ENCODE assay signal across 20 cellular contexts in genomic region chr2:140892429-140892828, GRCh38.
DNase-seq lines count a peak whose midpoint lies in the region; ATAC-seq, FAIRE-seq and TF ChIP-seq lines count a peak whose summit lies in the region.
"Had no signal": no experiment of that assay in that cellular context is flagged by ENCODE, and none has a peak within 500 bp of the region (broad histone marks: within the 10 kb centered on the region; RNA-seq: fewer than 3 reads in every experiment).

No MANE protein-coding gene starts in this region.

- peaks cover 13% of the 10 kb centered on the region for H3K4me1 Mint-ChIP-seq in Calu3 (ENCODE audit: low read depth, unreplicated experiment)

- TF ChIP-seq CTCF in PC-3 (conservative IDR thresholded peaks at IDR 0.05; ENCODE audit: low read depth, low read length) (no peak), bronchial epithelial cell (IDR thresholded peaks at IDR 0.05; ENCODE audit: insufficient read depth, low read length, severe bottlenecking) (no peak), foreskin keratinocyte (conservative IDR thresholded peaks at IDR 0.05) (no peak), Calu3 (IDR thresholded peaks at IDR 0.05; ENCODE audit: unreplicated experiment) (no peak)

- no peaks in the 10 kb centered on the region for H3K36me3 Mint-ChIP-seq in Calu3 (ENCODE audit: insufficient read depth, unreplicated experiment)

- CTCF ChIA-PET in PC-3 (lab: Charles Lee) (no interaction called here), Calu3 (lab: Charles Lee) (no interaction called here)

- intact Hi-C loops in PC-3 (cut with micrococcal nuclease) (no loop called here), Calu3 (cut with micrococcal nuclease; ENCODE audit: unreplicated experiment) (no loop called here)

- 0 out of 2 replicates have a peak overlapping the region, but pooled peaks have one; percentile 59 for H3K27ac ChIP-seq in PC-3 (ENCODE audit: low read length)
- no peak overlapping the region for H3K27ac ChIP-seq in foreskin keratinocyte
- H3K27ac ChIP-seq: BLaER1 had no signal

- peaks cover 6% of the 10 kb centered on the region for H3K9me3 Mint-ChIP-seq in Calu3 (ENCODE audit: low read depth, unreplicated experiment)

- no peaks in the 10 kb centered on the region for H3K9me3 ChIP-seq in PC-3 (ENCODE audit: low read length)
- H3K9me3 ChIP-seq: BLaER1, Caco-2 had no signal

- BruUV-seq in PC-3 (replicated peaks; lab: Mats Ljungman, UMichigan): no TSS peak
- no TSS peak for BruUV-seq in Calu3 (replicated peaks; lab: Mats Ljungman, UMichigan)

- H3F3A ChIP-seq in PC-3 (ENCODE audit: low read length, unreplicated experiment): peaks cover 7% of the 10 kb centered on the region

- DNase-seq in EL (peak; percentile 10), PC-3 (peak; percentile 35), bronchial epithelial cell (ENCODE audit: low read depth) (peak; percentile 29), foreskin keratinocyte (peak in 1 of 2 donors; percentile 62), HuH-7.5 (ENCODE audit: low spot score) (no peak), NCI-H146 (lab: John Stamatoyannopoulos, UW) (no peak), Calu3 (no peak)
- no peak for DNase-seq in activated effector memory CD4-positive, alpha-beta T cell treated with anti-CD3 and anti-CD28 coated beads, Interleukin-2, amount 50 U/mL, for 16 hours
- DNase-seq: Caco-2; CD4-positive, alpha-beta T cell; GOT3; KG1; NCI-H1105 treated with DMSO at 0.1 percent for 48 hours; NCI-H1694 treated with DMSO at 0.1 percent for 48 hours; NCI-H2081 treated with DMSO at 0.1 percent for 48 hours; NCI-H446; SHP77 had no signal

- H3K9ac ChIP-seq in PC-3 (ENCODE audit: low read length): no peak overlapping the region
- H3K9ac ChIP-seq: BLaER1 had no signal

- no peaks in the 10 kb centered on the region for H3K79me2 ChIP-seq in PC-3 (ENCODE audit: low read length)

- FAIRE-seq in bronchial epithelial cell (lab: Jason Lieb, UNC): no peak
- FAIRE-seq: GM19239, HepG2 had no signal

- H3K36me3 ChIP-seq in PC-3 (ENCODE audit: low read depth, low read length): no peaks in the 10 kb centered on the region
- H3K36me3 ChIP-seq in bronchial epithelial cell (ENCODE audit: control insufficient read depth, insufficient read depth, low read length): no peaks in the 10 kb centered on the region
- H3K36me3 ChIP-seq: BLaER1 had no signal

- H3K9me2 ChIP-seq in PC-3 (replicated peaks; ENCODE audit: low read length): no peaks in the 10 kb centered on the region

- no peak overlapping the region for H3K4me3 ChIP-seq in PC-3 (ENCODE audit: low read length)
- no peak overlapping the region for H3K4me3 ChIP-seq in bronchial epithelial cell (ENCODE audit: low read depth, low read length)
- H3K4me3 ChIP-seq: BLaER1 had no signal

- H4K20me1 ChIP-seq in PC-3 (ENCODE audit: low read length): no peaks in the 10 kb centered on the region
- H4K20me1 ChIP-seq: BLaER1 had no signal

- no peak overlapping the region for H3K4me3 Mint-ChIP-seq in Calu3 (ENCODE audit: low read depth, unreplicated experiment)
- H3K4me3 Mint-ChIP-seq: CD4-positive, alpha-beta T cell had no signal

- H3K4me1 ChIP-seq in PC-3 (ENCODE audit: insufficient read depth, low read length): peaks cover 30% of the 10 kb centered on the region
- H3K4me1 ChIP-seq in foreskin keratinocyte: peaks cover 24% of the 10 kb centered on the region
- H3K4me1 ChIP-seq: BLaER1 had no signal

- no peaks in the 10 kb centered on the region for H3K27me3 Mint-ChIP-seq in Calu3 (ENCODE audit: unreplicated experiment)
- H3K27me3 Mint-ChIP-seq: CD4-positive, alpha-beta T cell had no signal

- ATAC-seq in PC-3: no peak
- ATAC-seq in foreskin keratinocyte: peak; percentile 29

- no peak overlapping the region for H3K4me2 ChIP-seq in PC-3 (ENCODE audit: low read length)
- H3K4me2 ChIP-seq: BLaER1 had no signal

- no peak overlapping the region for H2AFZ ChIP-seq in PC-3 (ENCODE audit: low read length)

- POLR2A ChIA-PET in PC-3 (lab: Charles Lee; ENCODE audit: unreplicated experiment): no interaction called here

- H3K27ac Mint-ChIP-seq in Calu3 (ENCODE audit: unreplicated experiment): no peak overlapping the region
- H3K27ac Mint-ChIP-seq: CD4-positive, alpha-beta T cell had no signal

- H3K27me3 ChIP-seq in PC-3 (ENCODE audit: low read length) (no peaks in the 10 kb centered on the region), bronchial epithelial cell (ENCODE audit: control insufficient read depth, insufficient read depth, low read length) (no peaks in the 10 kb centered on the region), foreskin keratinocyte (no peaks in the 10 kb centered on the region)
- H3K27me3 ChIP-seq: BLaER1 had no signal

Comparison
In these comparisons a context has a peak if more than half of its experiments do, and no peak if none do; other contexts are left out.
1. DNase-seq: peak in EL (single experiment), PC-3 (single experiment) and bronchial epithelial cell (single experiment); none in activated effector memory CD4-positive, alpha-beta T cell treated with anti-CD3 and anti-CD28 coated beads, Interleukin-2, amount 50 U/mL, for 16 hours (single experiment), HuH-7.5 (single experiment), NCI-H146 (single experiment) and Calu3 (single experiment).